1 cellular context compared by ENCODE assay signal in the genomic region with DNA sequence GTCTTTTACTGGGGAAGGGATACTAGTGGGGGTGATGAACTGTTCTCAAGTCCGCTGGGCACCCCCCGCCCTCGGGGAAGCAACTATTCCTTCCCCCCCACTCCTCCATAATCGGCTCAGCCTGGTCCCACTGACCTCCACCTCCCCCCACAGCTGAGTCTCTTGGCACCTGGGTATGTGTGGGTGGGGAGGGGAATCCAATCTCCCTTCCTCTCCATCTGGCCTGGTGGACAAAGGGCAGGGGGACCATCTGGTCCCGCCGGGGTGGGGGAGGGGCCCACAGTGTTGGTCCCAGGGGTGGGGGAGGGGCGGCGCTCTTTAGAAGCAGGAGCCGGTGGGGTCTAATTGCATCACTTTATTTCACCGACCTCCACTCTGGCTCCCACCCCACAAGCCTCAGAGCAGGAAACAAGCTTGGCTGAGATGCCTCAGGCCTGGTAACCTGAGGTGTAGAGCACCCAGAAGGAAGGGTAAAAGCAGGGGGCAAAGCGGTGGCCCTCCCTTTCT.
TF ChIP-seq lines count a peak whose summit lies in the region.

No MANE protein-coding gene starts in this region.

TF ChIP-seq in WTC11, 78 proteins besides CTCF, POLR2A, EP300 and RAD21 (continued from another document):
- TF ChIP-seq ZNF281 (CRISPR knock-in tag; IDR thresholded peaks at IDR 0.05) = peak; percentile 90
TF ChIP-seq in WTC11: peak in this region for 1.
